Comparison of ENCODE assay signal across 21 cellular contexts in genomic region chr6:37474316-37474715, GRCh38. TPM values are rescaled to one million over a fixed set of nuclear protein-coding genes. Genes with fewer than 3 reads are reported as not detected.
DNase-seq lines count a peak whose midpoint lies in the region; ATAC-seq, FAIRE-seq and TF ChIP-seq lines count a peak whose summit lies in the region.
"Had no signal": no experiment of that assay in that cellular context is flagged by ENCODE, and none has a peak within 500 bp of the region (broad histone marks: within the 10 kb centered on the region; RNA-seq: fewer than 3 reads in every experiment).

No MANE protein-coding gene starts in this region.

- in situ Hi-C loops in HepG2 (cut with HindIII; ENCODE audit: extremely low pct_ligation_motif_present, low pct_unique_long_range_greater_than_20kb), result no loop called here

- 99% methylated on average over 4 of the region's 4 CpGs for WGBS in HepG2 (ENCODE audit: low lambda C conversion rate)
- WGBS in right lobe of liver (ENCODE audit: insufficient coverage, low coverage, low lambda C conversion rate, missing lambda C conversion rate), result 89% methylated on average over 1 of the region's 4 CpGs

- no peak for TF ChIP-seq POLR2A in HepG2 (IDR thresholded peaks at IDR 0.05; ENCODE audit: insufficient read depth in 1 of 2, low read depth in 2 of 2, low read length in 2 of 2)
- no peak for TF ChIP-seq POLR2A in right lobe of liver (IDR thresholded peaks at IDR 0.05)

- peaks cover 57% of the 10 kb centered on the region for H3K36me3 Mint-ChIP-seq in activated CD8-positive, alpha-beta memory T cell treated with anti-CD3 and anti-CD28 coated beads, Interleukin-2, amount 10 ng/mL, durations not matched to agents 7 days and 5 days
- peaks cover 47 to 81% of the 10 kb centered on the region in 2 donors for H3K36me3 Mint-ChIP-seq in stimulated activated naive B cell treated with anti-CD40 and anti-IgM and Interleukin-4, amounts not matched to agents 10 μg/mL and 1 μg/mL and 100 μg/mL, for 72 hours

- H3K27me3 ChIP-seq in HepG2 (ENCODE audit: control insufficient read depth in 1 of 2, insufficient read depth in 2 of 2, low read length in 2 of 2), result no peaks in the 10 kb centered on the region
- no peaks in the 10 kb centered on the region for H3K27me3 ChIP-seq in right lobe of liver

- H3K79me2 ChIP-seq in HepG2 (ENCODE audit: insufficient read depth, low read length), result no peaks in the 10 kb centered on the region

- TF ChIP-seq EP300 in HepG2 (IDR thresholded peaks at IDR 0.05; ENCODE audit: low read depth in 2 of 2, low read length in 2 of 2) (no peak), HepG2 (CRISPR knock-in tag; IDR thresholded peaks at IDR 0.05; ENCODE audit: borderline replicate concordance) (no peak)

- H3K4me3 ChIP-seq in HepG2 (replicated peaks in 1 of 3; ENCODE audit: insufficient read depth in 1 of 3, low read depth in 2 of 3, low read length in 3 of 3), result no peak overlapping the region
- no peak overlapping the region for H3K4me3 ChIP-seq in right lobe of liver
- H3K4me3 ChIP-seq: PC-9 had no signal

- peak; percentile 40 for DNase-seq in activated CD8-positive, alpha-beta memory T cell treated with anti-CD3 and anti-CD28 coated beads, Interleukin-2, amount 50 U/mL, for 48 hours
- no peak for DNase-seq in activated CD8-positive, alpha-beta memory T cell treated with anti-CD3 and anti-CD28 coated beads, Interleukin-2, amount 10 ng/mL, durations not matched to agents 7 days and 5 days
- no peak for DNase-seq in HepG2 (ENCODE audit: low spot score)
- DNase-seq in right lobe of liver, result no peak
- DNase-seq in stimulated activated naive B cell treated with anti-CD40 and anti-IgM and Interleukin-4, amounts not matched to agents 10 μg/mL and 1 μg/mL and 100 μg/mL, for 72 hours, result no peak
- DNase-seq in H4 (ENCODE audit: low spot score), result no peak
- DNase-seq in AML-193 (lab: John Stamatoyannopoulos, UW), result no peak
- DNase-seq: CD8-positive, alpha-beta T cell; DMS153; GOT3; IMR-90; NCI-H1092 treated with DMSO at 0.1 percent for 48 hours; NCI-H1436 treated with DMSO at 0.1 percent for 48 hours; NCI-H1930; NCI-H2227 treated with DMSO at 0.1 percent for 48 hours; NCI-H510A; PC-9; RPMI8226 had no signal

- ATAC-seq in activated CD8-positive, alpha-beta memory T cell treated with anti-CD3 and anti-CD28 coated beads, Interleukin-2, amount 10 ng/mL, durations not matched to agents 7 days and 5 days, result no peak
- ATAC-seq in HepG2, result no peak
- no peak for ATAC-seq in right lobe of liver
- no peak for ATAC-seq in stimulated activated naive B cell treated with anti-CD40 and anti-IgM and Interleukin-4, amounts not matched to agents 10 μg/mL and 1 μg/mL and 100 μg/mL, for 72 hours (replicated peaks)
- ATAC-seq: CD8-positive, alpha-beta T cell had no signal

- no peak overlapping the region for H2AFZ ChIP-seq in HepG2 (ENCODE audit: low read length)
- H2AFZ ChIP-seq: PC-9 had no signal

- H3K9me3 ChIP-seq in HepG2 (ENCODE audit: low read length) (no peaks in the 10 kb centered on the region), right lobe of liver (no peaks in the 10 kb centered on the region)

- H3K27ac Mint-ChIP-seq in activated CD8-positive, alpha-beta memory T cell treated with anti-CD3 and anti-CD28 coated beads, Interleukin-2, amount 10 ng/mL, durations not matched to agents 7 days and 5 days, result no peak overlapping the region
- peak overlapping the region; percentile 43 for H3K27ac Mint-ChIP-seq in stimulated activated naive B cell treated with anti-CD40 and anti-IgM and Interleukin-4, amounts not matched to agents 10 μg/mL and 1 μg/mL and 100 μg/mL, for 72 hours
- H3K27ac Mint-ChIP-seq: CD8-positive, alpha-beta T cell had no signal

- no TSS peak for BruUV-seq in HepG2 (replicated peaks; lab: Mats Ljungman, UMichigan)

- no peaks in the 10 kb centered on the region for H4K20me1 ChIP-seq in HepG2 (ENCODE audit: insufficient read depth, low read length)

- no peak for TF ChIP-seq RAD21 in HepG2 (CRISPR knock-in tag; IDR thresholded peaks at IDR 0.05)

- no peak overlapping the region for H3K9ac ChIP-seq in HepG2 (ENCODE audit: insufficient read depth, low read depth, low read length)
- H3K9ac ChIP-seq: KMS-11 had no signal

- POLR2A ChIA-PET in HepG2 (lab: Yijun Ruan, JAX), result no interaction called here

- TF ChIP-seq CTCF in HepG2 (CRISPR knock-in tag; IDR thresholded peaks at IDR 0.05) (no peak), right lobe of liver (IDR thresholded peaks at IDR 0.05) (no peak), VCaP (conservative IDR thresholded peaks at IDR 0.05) (no peak)

- no peaks in the 10 kb centered on the region for H3K4me1 Mint-ChIP-seq in activated CD8-positive, alpha-beta memory T cell treated with anti-CD3 and anti-CD28 coated beads, Interleukin-2, amount 10 ng/mL, durations not matched to agents 7 days and 5 days
- H3K4me1 Mint-ChIP-seq in stimulated activated naive B cell treated with anti-CD40 and anti-IgM and Interleukin-4, amounts not matched to agents 10 μg/mL and 1 μg/mL and 100 μg/mL, for 72 hours, result peaks cover 0 to 6% of the 10 kb centered on the region in 2 donors

- no peak overlapping the region for H3K4me2 ChIP-seq in HepG2 (ENCODE audit: low read depth, low read length)
- H3K4me2 ChIP-seq: KMS-11, PC-9 had no signal

- no peak overlapping the region for H3K4me3 Mint-ChIP-seq in activated CD8-positive, alpha-beta memory T cell treated with anti-CD3 and anti-CD28 coated beads, Interleukin-2, amount 10 ng/mL, durations not matched to agents 7 days and 5 days
- no peak overlapping the region for H3K4me3 Mint-ChIP-seq in stimulated activated naive B cell treated with anti-CD40 and anti-IgM and Interleukin-4, amounts not matched to agents 10 μg/mL and 1 μg/mL and 100 μg/mL, for 72 hours
- H3K4me3 Mint-ChIP-seq: CD8-positive, alpha-beta T cell had no signal

- H3K4me1 ChIP-seq in HepG2 (ENCODE audit: insufficient read depth, low read length) (no peaks in the 10 kb centered on the region), right lobe of liver (peaks cover 0 to 15% (median 3%) of the 10 kb centered on the region in 4 donors)

- CTCF ChIA-PET in activated CD8-positive, alpha-beta memory T cell treated with anti-CD3 and anti-CD28 coated beads, Interleukin-2, amount 10 ng/mL, durations not matched to agents 7 days and 5 days (lab: Charles Lee), result no interaction called here
- CTCF ChIA-PET in HepG2 (lab: Yijun Ruan, JAX; ENCODE audit: low intra/inter-chr PET ratio, low total read pairs), result no interaction called here

- no peak for FAIRE-seq in HepG2 (lab: Jason Lieb, UNC)
- FAIRE-seq: GM12891 had no signal

- intact Hi-C loops in HepG2 (cut with micrococcal nuclease; ENCODE audit: unreplicated experiment), result no loop called here
- intact Hi-C loops in right lobe of liver (cut with DNase I), result no loop called here

- H3K27ac ChIP-seq in HepG2 (ENCODE audit: extremely low read length, insufficient read depth, low read length) (no peak overlapping the region), right lobe of liver (no peak overlapping the region), VCaP (peak overlapping the region; percentile 68)
- H3K27ac ChIP-seq: KMS-11, PC-9 had no signal

- H3K27me3 Mint-ChIP-seq in activated CD8-positive, alpha-beta memory T cell treated with anti-CD3 and anti-CD28 coated beads, Interleukin-2, amount 10 ng/mL, durations not matched to agents 7 days and 5 days, result no peaks in the 10 kb centered on the region
- no peaks in the 10 kb centered on the region for H3K27me3 Mint-ChIP-seq in stimulated activated naive B cell treated with anti-CD40 and anti-IgM and Interleukin-4, amounts not matched to agents 10 μg/mL and 1 μg/mL and 100 μg/mL, for 72 hours

- no peaks in the 10 kb centered on the region for H3K9me3 Mint-ChIP-seq in activated CD8-positive, alpha-beta memory T cell treated with anti-CD3 and anti-CD28 coated beads, Interleukin-2, amount 10 ng/mL, durations not matched to agents 7 days and 5 days (ENCODE audit: low read depth)
- no peaks in the 10 kb centered on the region for H3K9me3 Mint-ChIP-seq in stimulated activated naive B cell treated with anti-CD40 and anti-IgM and Interleukin-4, amounts not matched to agents 10 μg/mL and 1 μg/mL and 100 μg/mL, for 72 hours
- H3K9me3 Mint-ChIP-seq: CD8-positive, alpha-beta T cell had no signal

- H3K36me3 ChIP-seq in HepG2 (replicated peaks in 1 of 2; ENCODE audit: control insufficient read depth in 1 of 2, insufficient read depth in 2 of 2, low read length in 2 of 2) (peaks cover 46 to 81% of the 10 kb centered on the region in 2 experiments), right lobe of liver (peaks cover 5 to 47% (median 19%) of the 10 kb centered on the region in 4 donors)

RNA-seq across cellular contexts. Expression of gene CCDC167, which starts 25.4 kb away (rescaled TPM):
- 10 to 100 TPM; 73.8 to 83.4 TPM for total RNA-seq in activated CD8-positive, alpha-beta memory T cell treated with anti-CD3 and anti-CD28 coated beads, Interleukin-2, amount 10 ng/mL, durations not matched to agents 7 days and 5 days
- total RNA-seq in HepG2 (2016; rRNA removed; fragmentation: Illumina TruSeq; extraction: Trizol) (66.8 and 72.4 TPM in 2 replicates), right lobe of liver (100 to 1,000 TPM in 1 of 6 experiments, 10 to 100 TPM in 5; 16.5 to 103 (median 26.9) TPM)
- total RNA-seq in HepG2 (2016; cell fraction: cytosol; rRNA removed; fragmentation: Illumina TruSeq; extraction: Trizol; ENCODE audit: low read depth), result 41.5 and 58.5 TPM in 2 replicates
- 69.4 and 83.1 TPM in 2 replicates for total RNA-seq in HepG2 (2016; cell fraction: insoluble cytoplasmic fraction; rRNA removed; fragmentation: Illumina TruSeq; extraction: Trizol)
- total RNA-seq in HepG2 (2016; cell fraction: membrane; rRNA removed; fragmentation: Illumina TruSeq; extraction: Trizol), result 47.6 and 63.2 TPM in 2 replicates
- total RNA-seq in HepG2 (2016; cell fraction: nucleus; rRNA removed; fragmentation: Illumina TruSeq; extraction: Trizol), result 23.1 and 27.7 TPM in 2 replicates
- polyA plus RNA-seq in HepG2 (2011; rRNA removed), result 44.0 and 48.4 TPM in 2 replicates
- polyA plus RNA-seq in HepG2 (2011; cell fraction: cytosol; rRNA removed), result 65.1 and 68.9 TPM in 2 replicates
- polyA plus RNA-seq in HepG2 (2011; cell fraction: nucleus; rRNA removed), result 24.4 and 25.2 TPM in 2 replicates
- polyA plus RNA-seq in HepG2 (2012), result 27.5 and 30.7 TPM in 2 replicates
- polyA plus RNA-seq in HepG2 (2016; cell fraction: cytosol; fragmentation: Illumina TruSeq; extraction: Trizol; ENCODE audit: low read depth), result 56.9 and 82.2 TPM in 2 replicates
- polyA plus RNA-seq in HepG2 (2016; cell fraction: insoluble cytoplasmic fraction; fragmentation: Illumina TruSeq; extraction: Trizol; ENCODE audit: low read depth), result 94.3 and 99.6 TPM in 2 replicates
- 61.8 and 62.4 TPM in 2 replicates for polyA plus RNA-seq in HepG2 (2016; cell fraction: membrane; fragmentation: Illumina TruSeq; extraction: Trizol; ENCODE audit: low read depth)
- 51.1 and 54.5 TPM in 2 replicates for polyA plus RNA-seq in HepG2 (2016; cell fraction: nucleus; fragmentation: Illumina TruSeq; extraction: Trizol; ENCODE audit: insufficient read depth, low read depth)
- polyA minus RNA-seq in HepG2 (2011; rRNA and poly(A)+ RNA removed; ENCODE audit: low replicate concordance), result 14.3 and 18.2 TPM in 2 replicates
- 6.4 and 11.3 TPM in 2 replicates for polyA minus RNA-seq in HepG2 (2011; cell fraction: cytosol; rRNA and poly(A)+ RNA removed)
- 6.3 and 11.4 TPM in 2 replicates for polyA minus RNA-seq in HepG2 (2011; cell fraction: nucleus; rRNA and poly(A)+ RNA removed)
- total RNA-seq in H4 (2014; rRNA removed; shearing (Covaris generic)), result 44.2 and 53.5 TPM in 2 replicates

RNA-seq across cellular contexts. Expression of gene CMTR1, which starts 41.3 kb away (rescaled TPM):
- total RNA-seq in activated CD8-positive, alpha-beta memory T cell treated with anti-CD3 and anti-CD28 coated beads, Interleukin-2, amount 10 ng/mL, durations not matched to agents 7 days and 5 days, result 100 to 1,000 TPM in 1 of 2 experiments, 10 to 100 TPM in 1; 83.9 to 120 TPM
- total RNA-seq in HepG2 (2016; rRNA removed; fragmentation: Illumina TruSeq; extraction: Trizol) (33.0 and 55.2 TPM in 2 replicates), right lobe of liver (10 to 100 TPM; 15.6 to 22.3 (median 16.5) TPM)
- 6.1 and 7.1 TPM in 2 replicates for total RNA-seq in HepG2 (2016; cell fraction: cytosol; rRNA removed; fragmentation: Illumina TruSeq; extraction: Trizol; ENCODE audit: low read depth)
- total RNA-seq in HepG2 (2016; cell fraction: insoluble cytoplasmic fraction; rRNA removed; fragmentation: Illumina TruSeq; extraction: Trizol), result 31.4 and 54.4 TPM in 2 replicates
- 9.3 and 11.2 TPM in 2 replicates for total RNA-seq in HepG2 (2016; cell fraction: membrane; rRNA removed; fragmentation: Illumina TruSeq; extraction: Trizol)
- total RNA-seq in HepG2 (2016; cell fraction: nucleus; rRNA removed; fragmentation: Illumina TruSeq; extraction: Trizol), result 67.5 and 75.1 TPM in 2 replicates
- polyA plus RNA-seq in HepG2 (2011; rRNA removed), result 19.7 and 23.4 TPM in 2 replicates
- 17.2 and 19.2 TPM in 2 replicates for polyA plus RNA-seq in HepG2 (2011; cell fraction: cytosol; rRNA removed)
- 52.6 and 56.2 TPM in 2 replicates for polyA plus RNA-seq in HepG2 (2011; cell fraction: nucleus; rRNA removed)
- polyA plus RNA-seq in HepG2 (2012), result 27.3 and 30.6 TPM in 2 replicates
- polyA plus RNA-seq in HepG2 (2016; cell fraction: cytosol; fragmentation: Illumina TruSeq; extraction: Trizol; ENCODE audit: low read depth), result 1.9 and 2.5 TPM in 2 replicates
- 21.8 TPM in 2 replicates for polyA plus RNA-seq in HepG2 (2016; cell fraction: insoluble cytoplasmic fraction; fragmentation: Illumina TruSeq; extraction: Trizol; ENCODE audit: low read depth)
- polyA plus RNA-seq in HepG2 (2016; cell fraction: membrane; fragmentation: Illumina TruSeq; extraction: Trizol; ENCODE audit: low read depth), result 3.2 and 4.4 TPM in 2 replicates
- 88.3 and 90.5 TPM in 2 replicates for polyA plus RNA-seq in HepG2 (2016; cell fraction: nucleus; fragmentation: Illumina TruSeq; extraction: Trizol; ENCODE audit: insufficient read depth, low read depth)
- polyA minus RNA-seq in HepG2 (2011; rRNA and poly(A)+ RNA removed; ENCODE audit: low replicate concordance), result 25.6 and 34.1 TPM in 2 replicates
- 13.1 and 16.2 TPM in 2 replicates for polyA minus RNA-seq in HepG2 (2011; cell fraction: cytosol; rRNA and poly(A)+ RNA removed)
- polyA minus RNA-seq in HepG2 (2011; cell fraction: nucleus; rRNA and poly(A)+ RNA removed), result 28.7 and 35.8 TPM in 2 replicates
- 22.4 and 22.6 TPM in 2 replicates for total RNA-seq in H4 (2014; rRNA removed; shearing (Covaris generic))
